In genomic region chr4:107814758-107815552, GRCh38 we compare ENCODE assay signal across 19 cellular contexts.
"Had no signal": no experiment of that assay in that cellular context is flagged by ENCODE, and none has a peak within 500 bp of the region (broad histone marks: within the 10 kb centered on the region; RNA-seq: fewer than 3 reads in every experiment).

No MANE protein-coding gene starts in this region.

- DNase-seq: activated CD4-positive, alpha-beta T cell treated with anti-CD3 and anti-CD28 coated beads for 48 hours; activated CD8-positive, alpha-beta T cell treated with anti-CD3 and anti-CD28 coated beads for 36 hours; activated effector memory CD4-positive, alpha-beta T cell treated with Interleukin-2 at 50 U/mL for 16 hours; activated T-cell treated with anti-CD3 and anti-CD28 coated beads, Interleukin-2, amount 50 U/mL, for 4 hours; adrenal gland; effector CD4-positive, alpha-beta T cell; esophagus squamous epithelium; foreskin keratinocyte; head of caudate nucleus; left cardiac atrium; lower lobe of right lung; sigmoid colon; spleen; T-cell; T-helper 9 cell; upper lobe of right lung had no signal

- H3K4me3 ChIP-seq: adrenal gland, esophagus squamous epithelium, lower lobe of right lung, sigmoid colon, spleen, suprapubic skin, upper lobe of right lung had no signal

- H3K27ac ChIP-seq: adrenal gland, esophagus squamous epithelium, foreskin keratinocyte, lower lobe of right lung, parathyroid adenoma, sigmoid colon, spleen, suprapubic skin, upper lobe of right lung had no signal

- ATAC-seq: activated CD8-positive, alpha-beta T cell treated with anti-CD3 and anti-CD28 coated beads for 36 hours; activated T-cell treated with anti-CD3 and anti-CD28 coated beads, Interleukin-2, amount 50 U/mL, for 4 hours; foreskin keratinocyte; left cardiac atrium; lower lobe of right lung; T-cell; upper lobe of right lung; WTC11 had no signal

- H3K36me3 ChIP-seq: adrenal gland, esophagus squamous epithelium, lower lobe of right lung, sigmoid colon, spleen, suprapubic skin, upper lobe of right lung had no signal

- H3K4me1 ChIP-seq: adrenal gland, esophagus squamous epithelium, foreskin keratinocyte, parathyroid adenoma, sigmoid colon, spleen, suprapubic skin, upper lobe of right lung had no signal

- H3K27me3 ChIP-seq: adrenal gland, esophagus squamous epithelium, foreskin keratinocyte, sigmoid colon, spleen, suprapubic skin, upper lobe of right lung had no signal

- H3K9me3 ChIP-seq: adrenal gland, esophagus squamous epithelium, lower lobe of right lung, sigmoid colon, spleen, suprapubic skin, upper lobe of right lung had no signal
